ENCODE assay signal across 13 cellular contexts in genomic region chr4:169626328-169627282, GRCh38. TPM values are rescaled to one million over a fixed set of nuclear protein-coding genes. Genes with fewer than 3 reads are reported as not detected.
DNase-seq lines count a peak whose midpoint lies in the region; ATAC-seq and TF ChIP-seq lines count a peak whose summit lies in the region.
"Had no signal": no experiment of that assay in that cellular context is flagged by ENCODE, and none has a peak within 500 bp of the region (broad histone marks: within the 10 kb centered on the region; RNA-seq: fewer than 3 reads in every experiment).

No MANE protein-coding gene starts in this region.

- no peaks in the 10 kb centered on the region for H3K9me3 Mint-ChIP-seq in activated naive CD8-positive, alpha-beta T cell treated with anti-CD3 and anti-CD28 coated beads, Interleukin-2, amount 50 U/mL, for 24 hours
- H3K9me3 Mint-ChIP-seq in natural killer cell = no peaks in the 10 kb centered on the region

- TF ChIP-seq CTCF in natural killer cell (IDR thresholded peaks at IDR 0.05) = no peak
- no peak for TF ChIP-seq CTCF in gastroesophageal sphincter (IDR thresholded peaks at IDR 0.05)

- intact Hi-C loops in natural killer cell (cut with micrococcal nuclease) (no loop called here), left colon (cut with DNase I, micrococcal nuclease) (no loop called here)

- peak overlapping the region; percentile 70 for H3K27ac Mint-ChIP-seq in activated naive CD8-positive, alpha-beta T cell treated with anti-CD3 and anti-CD28 coated beads, Interleukin-2, amount 50 U/mL, for 24 hours
- H3K27ac Mint-ChIP-seq in natural killer cell = peak overlapping the region; percentile 27 to 42

- no peak for TF ChIP-seq POLR2A in gastroesophageal sphincter (IDR thresholded peaks at IDR 0.05)

- ATAC-seq in activated CD4-positive, CD25-positive, alpha-beta regulatory T cell treated with anti-CD3 and anti-CD28 coated beads, Interleukin-2, amount 50 U/mL, for 24 hours = peak; percentile 84 to 85
- ATAC-seq in HG02678 (IDR thresholded peaks at IDR 0.05; ENCODE audit: unreplicated experiment) (peak; percentile 34), natural killer cell (peak in 1 of 3 donors; percentile 41), left colon (no peak), GM21381 (IDR thresholded peaks at IDR 0.05; ENCODE audit: unreplicated experiment) (no peak), gastroesophageal sphincter (no peak)
- ATAC-seq in activated naive CD8-positive, alpha-beta T cell treated with anti-CD3 and anti-CD28 coated beads, Interleukin-2, amount 50 U/mL, for 24 hours = peak; percentile 56

- peaks cover 0 to 31% (median 6%) of the 10 kb centered on the region in 3 donors for H3K4me1 ChIP-seq in gastroesophageal sphincter

- DNase-seq in activated CD4-positive, CD25-positive, alpha-beta regulatory T cell (lab: John Stamatoyannopoulos, UW) = no peak
- no peak for DNase-seq in activated naive CD8-positive, alpha-beta T cell treated with anti-CD3 and anti-CD28 coated beads, Interleukin-2, amount 50 U/mL, for 24 hours
- DNase-seq in natural killer cell = no peak
- DNase-seq in left colon = no peak
- DNase-seq: DMS153, IMR-90, NCI-H2081 treated with DMSO at 0.1 percent for 48 hours, stomach had no signal

- no peak for TF ChIP-seq EP300 in gastroesophageal sphincter (IDR thresholded peaks at IDR 0.05)

- no peaks in the 10 kb centered on the region for H3K9me3 ChIP-seq in gastroesophageal sphincter
- H3K9me3 ChIP-seq: stomach had no signal

- whole genome bisulfite sequencing in gastroesophageal sphincter (ENCODE audit: low coverage in 1 of 2), 2 donors = 88 to 95% methylated on average over 6 of the region's 6 CpGs

- no peak overlapping the region for H3K27ac ChIP-seq in gastroesophageal sphincter
- H3K27ac ChIP-seq: 22Rv1 had no signal

- no peak overlapping the region for H3K4me3 ChIP-seq in gastroesophageal sphincter
- H3K4me3 ChIP-seq: stomach had no signal

- H3K27me3 Mint-ChIP-seq in activated naive CD8-positive, alpha-beta T cell treated with anti-CD3 and anti-CD28 coated beads, Interleukin-2, amount 50 U/mL, for 24 hours = no peaks in the 10 kb centered on the region
- no peaks in the 10 kb centered on the region for H3K27me3 Mint-ChIP-seq in natural killer cell (ENCODE audit: low read depth in 2 of 2)

- peaks cover 10% of the 10 kb centered on the region for H3K36me3 Mint-ChIP-seq in activated naive CD8-positive, alpha-beta T cell treated with anti-CD3 and anti-CD28 coated beads, Interleukin-2, amount 50 U/mL, for 24 hours (ENCODE audit: low read depth)
- H3K36me3 Mint-ChIP-seq in natural killer cell = no peaks in the 10 kb centered on the region

- no peaks in the 10 kb centered on the region for H3K27me3 ChIP-seq in gastroesophageal sphincter
- H3K27me3 ChIP-seq: stomach had no signal

- peaks cover 50% of the 10 kb centered on the region for H3K4me1 Mint-ChIP-seq in activated naive CD8-positive, alpha-beta T cell treated with anti-CD3 and anti-CD28 coated beads, Interleukin-2, amount 50 U/mL, for 24 hours
- H3K4me1 Mint-ChIP-seq in natural killer cell = peaks cover 35 to 38% of the 10 kb centered on the region in 2 donors

- H3K4me3 Mint-ChIP-seq in activated naive CD8-positive, alpha-beta T cell treated with anti-CD3 and anti-CD28 coated beads, Interleukin-2, amount 50 U/mL, for 24 hours = no peak overlapping the region
- no peak overlapping the region for H3K4me3 Mint-ChIP-seq in natural killer cell

- no peaks in the 10 kb centered on the region for H3K36me3 ChIP-seq in gastroesophageal sphincter
- H3K36me3 ChIP-seq: stomach had no signal

RNA-seq across cellular contexts. Expression of gene CLCN3, which starts 6.2 kb away (rescaled TPM):
- total RNA-seq in natural killer cell (10 to 100 TPM; 20.7 to 26.0 (median 21.0) TPM), left colon (100 to 1,000 TPM; 116 to 131 TPM), gastroesophageal sphincter (10 to 100 TPM; 16.6 to 26.0 (median 22.6) TPM)

RNA-seq across cellular contexts. Expression of gene NEK1, which starts 14.2 kb away (rescaled TPM):
- 10 to 100 TPM; 16.4 to 24.9 (median 19.0) TPM for total RNA-seq in natural killer cell
- total RNA-seq in left colon = 1 to 10 TPM; 8.5 to 9.0 TPM
- 10 to 100 TPM in 3 of 4 donors, 1 to 10 TPM in 1; 9.1 to 21.4 (median 12.3) TPM for total RNA-seq in gastroesophageal sphincter

Comparison
In these comparisons a context has a peak if more than half of its experiments do, and no peak if none do; other contexts are left out.
1. ATAC-seq: peak in activated CD4-positive, CD25-positive, alpha-beta regulatory T cell treated with anti-CD3 and anti-CD28 coated beads, Interleukin-2, amount 50 U/mL, for 24 hours (2 of 2), HG02678 (single experiment) and activated naive CD8-positive, alpha-beta T cell treated with anti-CD3 and anti-CD28 coated beads, Interleukin-2, amount 50 U/mL, for 24 hours (single experiment); none in left colon (single experiment), GM21381 (single experiment) and gastroesophageal sphincter (single experiment).
2. RNA of gene CLCN3, which starts 6.2 kb away (total RNA-seq): 116 to 131 TPM in left colon; 16.6 to 26.0 TPM in gastroesophageal sphincter and 20.7 to 26.0 TPM in natural killer cell; every median in the first group is over 4 times any median in the second.